8 cellular contexts compared by ENCODE assay signal in genomic region chr1:32500387-32501209, GRCh38. TPM values are rescaled to one million over a fixed set of nuclear protein-coding genes. Genes with fewer than 3 reads are reported as not detected.
A peak's percentile ranks its signal among the peaks of the same experiment; 100 is the strongest.
DNase-seq lines count a peak whose midpoint lies in the region; ATAC-seq and TF ChIP-seq lines count a peak whose summit lies in the region.

No MANE protein-coding gene starts in this region.

- H3K4me3 ChIP-seq in urinary bladder (ENCODE audit: low read depth, low read length) = peak overlapping the region; percentile 84

- no peaks in the 10 kb centered on the region for H3K36me3 ChIP-seq in urinary bladder (ENCODE audit: insufficient read depth)

- H3K4me3 Mint-ChIP-seq in activated naive CD4-positive, alpha-beta T cell treated with anti-CD3 and anti-CD28 coated beads, Interleukin-2, amount 10 ng/mL, durations not matched to agents 7 days and 5 days = peak overlapping the region; percentile 75
- peak overlapping the region; percentile 90 for H3K4me3 Mint-ChIP-seq in neural crest cell

- peaks cover 1% of the 10 kb centered on the region for H3K36me3 Mint-ChIP-seq in activated naive CD4-positive, alpha-beta T cell treated with anti-CD3 and anti-CD28 coated beads, Interleukin-2, amount 10 ng/mL, durations not matched to agents 7 days and 5 days
- H3K36me3 Mint-ChIP-seq in neural crest cell (ENCODE audit: low read depth) = no peaks in the 10 kb centered on the region

- H3K27ac Mint-ChIP-seq in activated naive CD4-positive, alpha-beta T cell treated with anti-CD3 and anti-CD28 coated beads, Interleukin-2, amount 10 ng/mL, durations not matched to agents 7 days and 5 days = no peak overlapping the region
- peak overlapping the region; percentile 90 for H3K27ac Mint-ChIP-seq in neural crest cell (ENCODE audit: unreplicated experiment)

- no peaks in the 10 kb centered on the region for H3K9me3 Mint-ChIP-seq in activated naive CD4-positive, alpha-beta T cell treated with anti-CD3 and anti-CD28 coated beads, Interleukin-2, amount 10 ng/mL, durations not matched to agents 7 days and 5 days
- H3K9me3 Mint-ChIP-seq in neural crest cell = no peaks in the 10 kb centered on the region

- DNase-seq in GDM1 (lab: John Stamatoyannopoulos, UW) = peak; percentile 79
- peak; percentile 84 for DNase-seq in NCI-H774 (lab: John Stamatoyannopoulos, UW)
- DNase-seq in activated naive CD4-positive, alpha-beta T cell treated with anti-CD3 and anti-CD28 coated beads, Interleukin-2, amount 10 ng/mL, durations not matched to agents 7 days and 5 days = peak; percentile 47
- DNase-seq in germinal center (ENCODE audit: low spot score) = peak; percentile 63
- DNase-seq in neural crest cell (ENCODE audit: low read depth, low spot score) = peak; percentile 50

- CTCF ChIA-PET in activated naive CD4-positive, alpha-beta T cell treated with anti-CD3 and anti-CD28 coated beads, Interleukin-2, amount 10 ng/mL, durations not matched to agents 7 days and 5 days (lab: Charles Lee) = no interaction called here

- ATAC-seq in HG03354 (IDR thresholded peaks at IDR 0.05; ENCODE audit: poor library complexity, severe bottlenecking, unreplicated experiment) = peak; percentile 46
- ATAC-seq in HG03175 (IDR thresholded peaks at IDR 0.05; ENCODE audit: unreplicated experiment) = no peak

- peak; percentile 37 for TF ChIP-seq CTCF in neural crest cell (conservative IDR thresholded peaks at IDR 0.05)

- no peaks in the 10 kb centered on the region for H3K4me1 ChIP-seq in urinary bladder (ENCODE audit: insufficient read depth)

- under 1% methylated on average over 99 of the region's 99 CpGs for WGBS in urinary bladder

- peaks cover 7% of the 10 kb centered on the region for H3K4me1 Mint-ChIP-seq in activated naive CD4-positive, alpha-beta T cell treated with anti-CD3 and anti-CD28 coated beads, Interleukin-2, amount 10 ng/mL, durations not matched to agents 7 days and 5 days
- H3K4me1 Mint-ChIP-seq in neural crest cell = peaks cover 20% of the 10 kb centered on the region

- peaks cover 70% of the 10 kb centered on the region for H3K27me3 Mint-ChIP-seq in activated naive CD4-positive, alpha-beta T cell treated with anti-CD3 and anti-CD28 coated beads, Interleukin-2, amount 10 ng/mL, durations not matched to agents 7 days and 5 days
- no peaks in the 10 kb centered on the region for H3K27me3 Mint-ChIP-seq in neural crest cell (ENCODE audit: low read depth)

- H3K27ac ChIP-seq in urinary bladder (ENCODE audit: low read depth) = peak overlapping the region; percentile 98

RNA-seq across cellular contexts. Expression of gene ZBTB8B, which starts 35.7 kb away (rescaled TPM):
- total RNA-seq in neural crest cell (3.1 and 3.3 TPM in 2 replicates), urinary bladder (0.79 TPM)
- polyA plus RNA-seq in urinary bladder = 0.04 TPM

RNA-seq across cellular contexts. Expression of gene ZBTB8A, which starts 38.6 kb away (rescaled TPM):
- total RNA-seq in neural crest cell (9.8 and 10.1 TPM in 2 replicates), urinary bladder (30.1 TPM)
- 7.4 TPM for polyA plus RNA-seq in urinary bladder
